Comparison of ENCODE assay signal across 16 cellular contexts in the genomic region with DNA sequence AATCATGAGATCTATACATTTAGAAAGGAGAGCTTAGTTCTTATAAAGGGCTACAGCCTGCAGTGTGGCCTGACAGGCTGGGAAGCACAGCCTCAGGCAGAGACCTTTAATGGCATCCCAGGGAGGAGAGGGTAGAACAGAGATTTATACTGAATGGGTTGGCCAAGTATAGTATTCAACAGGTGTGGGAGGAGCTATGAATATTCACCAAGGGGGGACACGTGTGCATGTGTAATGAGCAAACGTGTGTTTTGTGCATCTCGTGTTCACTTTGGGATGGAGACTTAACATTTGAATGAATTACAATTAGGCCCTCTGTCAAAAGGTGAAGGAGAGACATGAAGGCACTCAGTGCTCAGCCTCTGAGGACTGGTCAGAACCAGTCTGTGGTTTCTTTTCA. TPM values are rescaled to one million over a fixed set of nuclear protein-coding genes. Genes with fewer than 3 reads are reported as not detected.
DNase-seq lines count a peak whose midpoint lies in the region; ATAC-seq and TF ChIP-seq lines count a peak whose summit lies in the region.
"Had no signal": no experiment of that assay in that cellular context is flagged by ENCODE, and none has a peak within 500 bp of the region (broad histone marks: within the 10 kb centered on the region; RNA-seq: fewer than 3 reads in every experiment).

No MANE protein-coding gene starts in this region.

- no peak overlapping the region for H3K4me3 ChIP-seq in Loucy (ENCODE audit: low read length, poor library complexity, severe bottlenecking)
- H3K4me3 ChIP-seq: PC-9, right atrium auricular region had no signal

- no peak for ATAC-seq in GM18498 (IDR thresholded peaks at IDR 0.05; ENCODE audit: unreplicated experiment)
- no peak for ATAC-seq in HG03280 (IDR thresholded peaks at IDR 0.05; ENCODE audit: unreplicated experiment)

- H3K9ac ChIP-seq in Loucy (ENCODE audit: low read depth, low read length, poor library complexity, severe bottlenecking), result no peak overlapping the region

- H4K20me1 ChIP-seq in Loucy (ENCODE audit: insufficient read depth, low read length, poor library complexity, severe bottlenecking), result peaks cover 27% of the 10 kb centered on the region

- H3K4me1 ChIP-seq in Loucy (ENCODE audit: insufficient read depth, low read length, poor library complexity, severe bottlenecking), result peaks cover 29% of the 10 kb centered on the region

- H3K36me3 Mint-ChIP-seq in activated T-cell treated with anti-CD3 and anti-CD28 coated beads, Interleukin-2, amount 50 U/mL, for 24 hours (ENCODE audit: low read depth), result peaks cover 92% of the 10 kb centered on the region
- peaks cover 19% of the 10 kb centered on the region for H3K36me3 Mint-ChIP-seq in activated naive CD8-positive, alpha-beta T cell
- H3K36me3 Mint-ChIP-seq in progenitor cell of endocrine pancreas (ENCODE audit: insufficient read depth), result peaks cover 7% of the 10 kb centered on the region

- no peaks in the 10 kb centered on the region for H3K27me3 Mint-ChIP-seq in activated T-cell treated with anti-CD3 and anti-CD28 coated beads, Interleukin-2, amount 50 U/mL, for 24 hours
- H3K27me3 Mint-ChIP-seq in activated naive CD8-positive, alpha-beta T cell, result no peaks in the 10 kb centered on the region
- H3K27me3 Mint-ChIP-seq in progenitor cell of endocrine pancreas, result no peaks in the 10 kb centered on the region

- H3K36me3 ChIP-seq in Loucy (ENCODE audit: insufficient read depth, low read length), result peaks cover 17% of the 10 kb centered on the region; the same call in 1 of the 2 replicates
- H3K36me3 ChIP-seq: right atrium auricular region had no signal

- peak overlapping the region; percentile 90 for H3K27ac Mint-ChIP-seq in activated T-cell treated with anti-CD3 and anti-CD28 coated beads, Interleukin-2, amount 50 U/mL, for 24 hours
- H3K27ac Mint-ChIP-seq in activated naive CD8-positive, alpha-beta T cell, result peak overlapping the region; percentile 83
- H3K27ac Mint-ChIP-seq in progenitor cell of endocrine pancreas, result peak overlapping the region; percentile 47

- H3K4me3 Mint-ChIP-seq in activated T-cell treated with anti-CD3 and anti-CD28 coated beads, Interleukin-2, amount 50 U/mL, for 24 hours, result peak overlapping the region; percentile 10
- peak overlapping the region; percentile 79 for H3K4me3 Mint-ChIP-seq in activated naive CD8-positive, alpha-beta T cell
- no peak overlapping the region for H3K4me3 Mint-ChIP-seq in progenitor cell of endocrine pancreas (ENCODE audit: low read depth)

- peaks cover 4% of the 10 kb centered on the region for H3K9me3 Mint-ChIP-seq in activated T-cell treated with anti-CD3 and anti-CD28 coated beads, Interleukin-2, amount 50 U/mL, for 24 hours
- H3K9me3 Mint-ChIP-seq in activated naive CD8-positive, alpha-beta T cell (ENCODE audit: low read depth), result no peaks in the 10 kb centered on the region
- H3K9me3 Mint-ChIP-seq in progenitor cell of endocrine pancreas (ENCODE audit: low read depth), result no peaks in the 10 kb centered on the region

- H3K4me1 Mint-ChIP-seq in activated T-cell treated with anti-CD3 and anti-CD28 coated beads, Interleukin-2, amount 50 U/mL, for 24 hours (ENCODE audit: low read depth), result peaks cover 85% of the 10 kb centered on the region
- H3K4me1 Mint-ChIP-seq in activated naive CD8-positive, alpha-beta T cell (ENCODE audit: low read depth), result peaks cover 81% of the 10 kb centered on the region
- H3K4me1 Mint-ChIP-seq in progenitor cell of endocrine pancreas (ENCODE audit: low read depth), result peaks cover 23% of the 10 kb centered on the region

- no peaks in the 10 kb centered on the region for H3K9me2 ChIP-seq in Loucy (replicated peaks; ENCODE audit: low read depth, low read length)

- no peak for TF ChIP-seq CTCF in Loucy (conservative IDR thresholded peaks at IDR 0.05; ENCODE audit: low read length)
- no peak for TF ChIP-seq CTCF in progenitor cell of endocrine pancreas (IDR thresholded peaks at IDR 0.05; ENCODE audit: unreplicated experiment)

- DNase-seq in activated T-cell treated with anti-CD3 and anti-CD28 coated beads, Interleukin-2, amount 50 U/mL, for 24 hours, result no peak
- DNase-seq in activated T-cell treated with anti-CD3 and anti-CD28 coated beads for 4 hours (no peak), progenitor cell of endocrine pancreas (ENCODE audit: low spot score, unreplicated experiment) (no peak), NCI-H1694 (lab: John Stamatoyannopoulos, UW) (no peak)
- DNase-seq: activated gamma-delta T cell treated with Interleukin-2 at 50 U/mL for 16 hours; C1 segment of cervical spinal cord; effector CD8-positive, alpha-beta T cell; NCI-H1694 treated with DMSO at 0.1 percent for 48 hours; NCI-H2227 treated with DMSO at 0.1 percent for 48 hours; PC-9; WERI-Rb-1 had no signal

- H3K27me3 ChIP-seq in Loucy (ENCODE audit: insufficient read depth, low read length, poor library complexity, severe bottlenecking), result no peaks in the 10 kb centered on the region
- H3K27me3 ChIP-seq: right atrium auricular region had no signal

- peaks cover 9% of the 10 kb centered on the region for H3F3A ChIP-seq in Loucy (ENCODE audit: low read depth)

- peak overlapping the region; percentile 56 for H3K4me2 ChIP-seq in Loucy (ENCODE audit: low read depth, low read length, poor library complexity, severe bottlenecking)
- H3K4me2 ChIP-seq: PC-9 had no signal

- peaks cover 47% of the 10 kb centered on the region for H3K79me2 ChIP-seq in Loucy (ENCODE audit: insufficient read depth, low read length)

- H3K9me3 ChIP-seq in Loucy (ENCODE audit: insufficient read depth, low read depth, low read length), result peaks cover 7% of the 10 kb centered on the region; the same call in 1 of the 2 replicates
- H3K9me3 ChIP-seq: right atrium auricular region had no signal

- no peak overlapping the region for H2AFZ ChIP-seq in Loucy (ENCODE audit: low read length)
- H2AFZ ChIP-seq: PC-9 had no signal

RNA-seq across cellular contexts. Expression of a gene that starts 5.2 kb away (rescaled TPM):
- 45.9 and 46.6 TPM in 2 replicates for total RNA-seq in progenitor cell of endocrine pancreas

RNA-seq across cellular contexts. Expression of a gene that starts 6.4 kb away (rescaled TPM):
- total RNA-seq in progenitor cell of endocrine pancreas, result 18.1 and 20.8 TPM in 2 replicates
